ENCODE assay signal across 7 cellular contexts in genomic region chr12:109713187-109713984, GRCh38. TPM values are rescaled to one million over a fixed set of nuclear protein-coding genes. Genes with fewer than 3 reads are reported as not detected.
DNase-seq lines count a peak whose midpoint lies in the region; ATAC-seq and TF ChIP-seq lines count a peak whose summit lies in the region.

TSS of gene FAM222A (plus strand) at chr12:109713825. CDS start at chr12:109744147, 30,322 bp downstream.

- H3K27me3 ChIP-seq in hepatocyte: peaks cover 17% of the 10 kb centered on the region

- peak within 1 kb of the TSS; percentile 41 for H3K4me3 ChIP-seq in astrocyte of the spinal cord (ENCODE audit: low read depth, low read length)
- peak within 1 kb of the TSS; percentile 76 for H3K4me3 ChIP-seq in hepatocyte

- H3K9me3 ChIP-seq in hepatocyte (ENCODE audit: low read depth): no peaks in the 10 kb centered on the region

- in situ Hi-C loops in astrocyte of the spinal cord (cut with HindIII; ENCODE audit: low sequenced_read_pairs): no loop called here

- H3K4me1 ChIP-seq in hepatocyte (ENCODE audit: insufficient read depth): peaks cover 19% of the 10 kb centered on the region

- peak; percentile 72 for DNase-seq in NCI-H2029 treated with DMSO at 0.1 percent for 48 hours (lab: John Stamatoyannopoulos, UW)
- peak; percentile 94 for DNase-seq in T1000 (lab: John Stamatoyannopoulos, UW)
- DNase-seq in astrocyte of the spinal cord (ENCODE audit: low read depth, low spot score): peak; percentile 98
- DNase-seq in hepatocyte (ENCODE audit: low spot score): peak; percentile 98
- peak; percentile 86 for DNase-seq in renal cortical epithelial cell (ENCODE audit: low read depth)

- peaks cover 6% of the 10 kb centered on the region for H3K79me2 ChIP-seq in hepatocyte

- TF ChIP-seq CTCF in astrocyte of the spinal cord (IDR thresholded peaks at IDR 0.05; ENCODE audit: low read depth, low read length): no peak
- TF ChIP-seq CTCF in hepatocyte (IDR thresholded peaks at IDR 0.05; ENCODE audit: poor library complexity): no peak

- WGBS in hepatocyte (ENCODE audit: low lambda C conversion rate, missing lambda C conversion rate): 8% methylated on average over 25 of the region's 72 CpGs

- peak within 1 kb of the TSS; percentile 92 for H3K4me2 ChIP-seq in hepatocyte

- no peaks in the 10 kb centered on the region for H3K9me2 ChIP-seq in hepatocyte (replicated peaks; ENCODE audit: insufficient read depth)

- H3K27ac ChIP-seq in hepatocyte: peak within 1 kb of the TSS; percentile 37

- ATAC-seq in GM18508 (IDR thresholded peaks at IDR 0.05; ENCODE audit: insufficient read depth, unreplicated experiment) (peak; percentile 68), HG02981 (IDR thresholded peaks at IDR 0.05; ENCODE audit: unreplicated experiment) (peak; percentile 84)

- peaks cover 2% of the 10 kb centered on the region for H4K20me1 ChIP-seq in hepatocyte (ENCODE audit: insufficient read depth, poor library complexity, severe bottlenecking)

- no peaks in the 10 kb centered on the region for H3K36me3 ChIP-seq in hepatocyte (replicated peaks; ENCODE audit: insufficient read depth, low read depth)

- H2AFZ ChIP-seq in hepatocyte: peak within 1 kb of the TSS; percentile 54

RNA-seq across cellular contexts. Expression of gene FAM222A, which starts in this region (rescaled TPM):
- total RNA-seq in hepatocyte (7.4 and 8.5 TPM in 2 replicates), renal cortical epithelial cell (0.35 and 3.1 TPM in 2 replicates)
- 8.3 and 11.3 TPM in 2 replicates for polyA plus RNA-seq in hepatocyte

Comparison
In these comparisons a context has a peak if more than half of its experiments do, and no peak if none do; other contexts are left out.
1. Peak in every context shown above with its lines: DNase-seq, ATAC-seq, H3K4me3 ChIP-seq and H3K27ac ChIP-seq.